ENCODE assay signal across 1 cellular context in genomic region chr3:57383421-57383820, GRCh38.
TF ChIP-seq lines count a peak whose summit lies in the region.

No MANE protein-coding gene starts in this region.

TF ChIP-seq in H1, 55 proteins besides CTCF, POLR2A, EP300 and RAD21 (continued from another document):
- TF ChIP-seq RXRA (IDR thresholded peaks at IDR 0.05; ENCODE audit: insufficient read depth, low read depth, low read length) (no peak), SP1 (IDR thresholded peaks at IDR 0.05; ENCODE audit: low read depth, low read length) (no peak), YY1 (IDR thresholded peaks at IDR 0.05; ENCODE audit: low read depth, low read length) (no peak), EGR1 (IDR thresholded peaks at IDR 0.05; ENCODE audit: borderline replicate concordance, low read depth, low read length) (no peak), CTBP2 (IDR thresholded peaks at IDR 0.05; ENCODE audit: borderline replicate concordance, insufficient read depth, insufficient read length, low read length) (no peak), CHD2 (IDR thresholded peaks at IDR 0.05; ENCODE audit: low read length) (no peak)
- TF ChIP-seq, protein P1, sequence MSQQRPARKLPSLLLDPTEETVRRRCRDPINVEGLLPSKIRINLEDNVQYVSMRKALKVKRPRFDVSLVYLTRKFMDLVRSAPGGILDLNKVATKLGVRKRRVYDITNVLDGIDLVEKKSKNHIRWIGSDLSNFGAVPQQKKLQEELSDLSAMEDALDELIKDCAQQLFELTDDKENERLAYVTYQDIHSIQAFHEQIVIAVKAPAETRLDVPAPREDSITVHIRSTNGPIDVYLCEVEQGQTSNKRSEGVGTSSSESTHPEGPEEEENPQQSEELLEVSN (IDR thresholded peaks at IDR 0.05), result no peak
